37 cellular contexts compared by ENCODE assay signal in the genomic region with DNA sequence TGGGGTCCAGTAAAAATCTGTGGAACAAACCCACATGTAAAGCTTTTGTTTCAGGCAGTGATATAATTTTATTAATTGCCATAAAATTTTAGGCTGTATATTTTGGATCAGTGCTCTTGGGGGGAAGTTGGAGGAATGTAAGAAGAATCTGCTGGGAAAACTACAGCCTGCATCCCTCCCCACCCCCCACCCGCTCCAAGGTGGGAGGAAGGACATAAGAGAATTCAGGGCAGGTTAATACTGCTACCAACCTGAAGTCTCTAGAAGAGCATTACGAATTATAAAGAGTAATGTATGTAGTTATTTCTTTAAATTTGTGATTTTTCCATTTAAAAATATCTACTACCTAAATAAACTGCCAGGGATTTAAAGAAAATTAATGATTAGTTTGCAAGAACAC. TPM values are rescaled to one million over a fixed set of nuclear protein-coding genes. Genes with fewer than 3 reads are reported as not detected.
"Had no signal": no experiment of that assay in that cellular context is flagged by ENCODE, and none has a peak within 500 bp of the region (broad histone marks: within the 10 kb centered on the region; RNA-seq: fewer than 3 reads in every experiment).

No MANE protein-coding gene starts in this region.

- H3K4me1 ChIP-seq: adrenal gland, breast epithelium had no signal

- H3K27me3 ChIP-seq: adrenal gland, body of pancreas, brain microvascular endothelial cell, breast epithelium had no signal

- H3K27ac Mint-ChIP-seq: activated CD4-positive, alpha-beta memory T cell treated with anti-CD3 and anti-CD28 coated beads for 36 hours; activated CD4-positive, alpha-beta T cell treated with anti-CD3 and anti-CD28 coated beads for 36 hours; activated CD8-positive, alpha-beta T cell treated with anti-CD3 and anti-CD28 coated beads for 36 hours; activated naive CD4-positive, alpha-beta T cell treated with anti-CD3 and anti-CD28 coated beads for 36 hours; activated naive CD4-positive, alpha-beta T cell treated with anti-CD3 and anti-CD28 coated beads, Interleukin-2, amount 50 U/mL, for 72 hours; activated naive CD8-positive, alpha-beta T cell treated with anti-CD3 and anti-CD28 coated beads for 36 hours; activated T-cell treated with anti-CD3 and anti-CD28 coated beads, Interleukin-2, amount 50 U/mL, for 72 hours; activated T-helper 1 cell treated with anti-CD3 and anti-CD28 coated beads, Interleukin-12 subunit alpha, Interleukin-12 subunit beta, Interleukin-2, Interleukin-4 antibody, amounts not matched to agents 30 ng/mL and 10 ng/mL and 1 ng/mL, durations not matched to agents 14 hours and 24 hours and 36 hours; activated T-helper 17 cell treated with anti-CD3 and anti-CD28 coated beads, Interleukin-2, amount 50 U/mL, for 72 hours; T-helper 1 cell treated with Interleukin-12 subunit alpha and Interleukin-12 subunit beta and Interleukin-4 antibody, amounts not matched to agents 30 μg/mL and 1 μg/mL, for 36 hours; T-helper 2 cell treated with Interferon-gamma antibody and Interleukin-4, amounts not matched to agents 5 μg/mL and 100 μg/mL, for 36 hours had no signal

- DNase-seq: activated CD4-positive, alpha-beta memory T cell treated with anti-CD3 and anti-CD28 coated beads for 36 hours; activated CD4-positive, alpha-beta T cell treated with anti-CD3 and anti-CD28 coated beads for 1 hour; activated CD4-positive, alpha-beta T cell treated with anti-CD3 and anti-CD28 coated beads for 36 hours; activated CD4-positive, alpha-beta T cell treated with anti-CD3 and anti-CD28 coated beads for 48 hours; activated CD4-positive, alpha-beta T cell treated with anti-CD3 and anti-CD28 coated beads, Interleukin-2, amount 50 U/mL, for 1 hour; activated CD4-positive, alpha-beta T cell treated with anti-CD3 and anti-CD28 coated beads, Interleukin-2, amount 50 U/mL, for 4 hours; activated CD4-positive, CD25-positive, alpha-beta regulatory T cell; activated CD8-positive, alpha-beta memory T cell treated with anti-CD3 and anti-CD28 coated beads, Interleukin-2, amount 50 U/mL, for 4 hours; activated CD8-positive, alpha-beta T cell treated with anti-CD3 and anti-CD28 coated beads for 36 hours; activated effector memory CD4-positive, alpha-beta T cell treated with anti-CD3 and anti-CD28 coated beads, Interleukin-2, amount 50 U/mL, for 16 hours; activated gamma-delta T cell treated with Interleukin-2 at 50 U/mL for 16 hours; activated naive CD4-positive, alpha-beta T cell; activated naive CD4-positive, alpha-beta T cell treated with anti-CD3 and anti-CD28 coated beads for 36 hours; activated naive CD4-positive, alpha-beta T cell treated with anti-CD3 and anti-CD28 coated beads, Interleukin-2, amount 50 U/mL, for 16 hours; activated naive CD8-positive, alpha-beta T cell treated with anti-CD3 and anti-CD28 coated beads for 36 hours; activated T-cell treated with anti-CD3 and anti-CD28 coated beads for 4 hours; activated T-cell treated with anti-CD3 and anti-CD28 coated beads, Interleukin-2, amount 50 U/mL, for 1 hour; activated T-cell treated with anti-CD3 and anti-CD28 coated beads, Interleukin-2, amount 50 U/mL, for 4 hours; activated T-cell treated with anti-CD3 and anti-CD28 coated beads, Interleukin-2, amount 50 U/mL, for 72 hours; adrenal gland; amniotic stem cell; aorta; body of pancreas; brain microvascular endothelial cell; central memory CD4-positive, alpha-beta T cell; T-helper 1 cell; T-helper 2 cell; T-helper 9 cell had no signal

- H3K36me3 Mint-ChIP-seq: activated CD4-positive, alpha-beta memory T cell treated with anti-CD3 and anti-CD28 coated beads for 36 hours; activated naive CD4-positive, alpha-beta T cell treated with anti-CD3 and anti-CD28 coated beads, Interleukin-2, amount 50 U/mL, for 72 hours; activated naive CD8-positive, alpha-beta T cell treated with anti-CD3 and anti-CD28 coated beads for 36 hours had no signal

- H3K36me3 ChIP-seq: adrenal gland, brain microvascular endothelial cell, breast epithelium had no signal

- H3K4me3 ChIP-seq: body of pancreas, breast epithelium had no signal

- H3K4me1 Mint-ChIP-seq: activated CD4-positive, alpha-beta T cell treated with anti-CD3 and anti-CD28 coated beads for 36 hours; activated naive CD8-positive, alpha-beta T cell treated with anti-CD3 and anti-CD28 coated beads for 36 hours; activated T-helper 17 cell treated with anti-CD3 and anti-CD28 coated beads, Interleukin-2, amount 50 U/mL, for 72 hours had no signal

- ATAC-seq: activated CD4-positive, alpha-beta T cell treated with anti-CD3 and anti-CD28 coated beads for 36 hours; activated CD4-positive, CD25-positive, alpha-beta regulatory T cell treated with anti-CD3 and anti-CD28 coated beads, Interleukin-2, amount 50 U/mL, for 24 hours; activated CD8-positive, alpha-beta T cell treated with anti-CD3 and anti-CD28 coated beads for 36 hours; activated naive CD4-positive, alpha-beta T cell treated with anti-CD3 and anti-CD28 coated beads, Interleukin-2, amount 50 U/mL, for 72 hours; activated T-cell treated with anti-CD3 and anti-CD28 coated beads, Interleukin-2, amount 50 U/mL, for 4 hours; activated T-cell treated with anti-CD3 and anti-CD28 coated beads, Interleukin-2, amount 50 U/mL, for 72 hours; activated T-helper 17 cell treated with anti-CD3 and anti-CD28 coated beads, Interleukin-2, amount 50 U/mL, for 72 hours; body of pancreas had no signal

- H3K9me3 ChIP-seq: adrenal gland, body of pancreas, breast epithelium had no signal

- H3K9me3 Mint-ChIP-seq: activated CD4-positive, alpha-beta memory T cell treated with anti-CD3 and anti-CD28 coated beads for 36 hours; activated CD8-positive, alpha-beta T cell treated with anti-CD3 and anti-CD28 coated beads for 36 hours; activated naive CD4-positive, alpha-beta T cell treated with anti-CD3 and anti-CD28 coated beads for 36 hours; activated T-cell treated with anti-CD3 and anti-CD28 coated beads, Interleukin-2, amount 50 U/mL, for 4 hours; activated T-helper 1 cell treated with anti-CD3 and anti-CD28 coated beads, Interleukin-12 subunit alpha, Interleukin-12 subunit beta, Interleukin-2, Interleukin-4 antibody, amounts not matched to agents 30 ng/mL and 10 ng/mL and 1 ng/mL, durations not matched to agents 14 hours and 24 hours and 36 hours; activated T-helper 17 cell treated with anti-CD3 and anti-CD28 coated beads, Interleukin-2, amount 50 U/mL, for 72 hours; T-helper 1 cell treated with Interleukin-12 subunit alpha and Interleukin-12 subunit beta and Interleukin-4 antibody, amounts not matched to agents 30 μg/mL and 1 μg/mL, for 36 hours; T-helper 2 cell treated with Interferon-gamma antibody and Interleukin-4, amounts not matched to agents 5 μg/mL and 100 μg/mL, for 36 hours had no signal

- H3K27ac ChIP-seq: adrenal gland, body of pancreas, brain microvascular endothelial cell, breast epithelium, VCaP had no signal

- H3K4me3 Mint-ChIP-seq: activated CD4-positive, alpha-beta memory T cell treated with anti-CD3 and anti-CD28 coated beads for 36 hours; activated CD4-positive, alpha-beta T cell treated with anti-CD3 and anti-CD28 coated beads for 36 hours; activated CD8-positive, alpha-beta T cell treated with anti-CD3 and anti-CD28 coated beads for 36 hours; activated naive CD4-positive, alpha-beta T cell treated with anti-CD3 and anti-CD28 coated beads for 36 hours; activated naive CD8-positive, alpha-beta T cell treated with anti-CD3 and anti-CD28 coated beads for 36 hours; activated T-cell treated with anti-CD3 and anti-CD28 coated beads, Interleukin-2, amount 50 U/mL, for 4 hours; activated T-cell treated with anti-CD3 and anti-CD28 coated beads, Interleukin-2, amount 50 U/mL, for 72 hours; activated T-helper 1 cell treated with anti-CD3 and anti-CD28 coated beads, Interleukin-12 subunit alpha, Interleukin-12 subunit beta, Interleukin-2, Interleukin-4 antibody, amounts not matched to agents 30 ng/mL and 10 ng/mL and 1 ng/mL, durations not matched to agents 14 hours and 24 hours and 36 hours; activated T-helper 17 cell treated with anti-CD3 and anti-CD28 coated beads, Interleukin-2, amount 50 U/mL, for 72 hours; T-helper 1 cell treated with Interleukin-12 subunit alpha and Interleukin-12 subunit beta and Interleukin-4 antibody, amounts not matched to agents 30 μg/mL and 1 μg/mL, for 36 hours; T-helper 2 cell treated with Interferon-gamma antibody and Interleukin-4, amounts not matched to agents 5 μg/mL and 100 μg/mL, for 36 hours had no signal

RNA-seq across cellular contexts. Expression of gene GPR37, which starts 47.2 kb away (rescaled TPM):
- total RNA-seq: activated CD4-positive, alpha-beta T cell treated with anti-CD3 and anti-CD28 coated beads for 36 hours; activated CD8-positive, alpha-beta memory T cell treated with anti-CD3 and anti-CD28 coated beads for 36 hours; activated CD8-positive, alpha-beta T cell treated with anti-CD3 and anti-CD28 coated beads for 36 hours; activated naive CD4-positive, alpha-beta T cell treated with anti-CD3 and anti-CD28 coated beads for 36 hours; activated naive CD4-positive, alpha-beta T cell treated with anti-CD3 and anti-CD28 coated beads, Interleukin-2, amount 50 U/mL, for 72 hours; activated naive CD8-positive, alpha-beta T cell treated with anti-CD3 and anti-CD28 coated beads for 36 hours; activated T-cell treated with anti-CD3 and anti-CD28 coated beads, Interleukin-2, amount 50 U/mL, for 4 hours; activated T-cell treated with anti-CD3 and anti-CD28 coated beads, Interleukin-2, amount 50 U/mL, for 72 hours; activated T-helper 1 cell treated with anti-CD3 and anti-CD28 coated beads, Interleukin-12 subunit alpha, Interleukin-12 subunit beta, Interleukin-2, Interleukin-4 antibody, amounts not matched to agents 30 ng/mL and 10 ng/mL and 1 ng/mL, durations not matched to agents 14 hours and 24 hours and 36 hours; activated T-helper 17 cell treated with anti-CD3 and anti-CD28 coated beads, Interleukin-2, amount 50 U/mL, for 72 hours had no signal
